ENCODE assay signal across 28 cellular contexts in the genomic region with DNA sequence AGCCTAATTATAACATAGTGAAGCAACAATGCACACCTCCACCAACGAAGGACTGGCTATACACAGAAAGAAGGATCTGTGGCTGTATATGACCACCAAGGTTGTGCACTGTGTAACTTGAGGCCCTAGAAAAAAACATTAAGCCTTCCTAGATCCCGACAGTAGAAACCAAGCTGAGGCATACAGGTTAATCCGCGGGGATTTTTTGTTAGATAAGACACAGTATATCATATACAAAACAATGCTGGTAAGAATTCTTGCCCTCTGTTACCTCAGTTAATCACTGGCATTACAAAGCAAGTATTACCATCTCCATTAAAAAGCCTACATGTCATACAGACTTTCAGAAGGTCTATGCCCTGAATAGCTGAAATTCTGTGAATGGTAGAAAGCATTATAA.
DNase-seq lines count a peak whose midpoint lies in the region; ATAC-seq, FAIRE-seq and TF ChIP-seq lines count a peak whose summit lies in the region.
"Had no signal": no experiment of that assay in that cellular context is flagged by ENCODE, and none has a peak within 500 bp of the region (broad histone marks: within the 10 kb centered on the region; RNA-seq: fewer than 3 reads in every experiment).

No MANE protein-coding gene starts in this region.

- H2BK120ac ChIP-seq in H1 (replicated peaks; ENCODE audit: low read depth, low read length): no peak overlapping the region

- POLR2A ChIA-PET in H1 (lab: Charles Lee; ENCODE audit: partially characterized antibody): no interaction called here

- H4K20me1 ChIP-seq in H1 (replicated peaks in 1 of 2; ENCODE audit: control insufficient read depth in 1 of 2, insufficient read depth in 2 of 2, low read length in 2 of 2): no peaks in the 10 kb centered on the region
- H4K20me1 ChIP-seq: BLaER1 treated with 17β-estradiol and CSF1 and Interleukin-3, amounts not matched to agents 10 nM and 100 nM had no signal

- no peaks in the 10 kb centered on the region for H3K23me2 ChIP-seq in H1 (ENCODE audit: low read depth, low read length)

- H3K27me3 ChIP-seq in HAP-1 (ENCODE audit: low read depth): no peaks in the 10 kb centered on the region
- H3K27me3 ChIP-seq in H1 (replicated peaks in 1 of 4; ENCODE audit: control insufficient read depth in 3 of 4, extremely low read depth in 1 of 4, insufficient read depth in 3 of 4, low read length in 3 of 4): no peaks in the 10 kb centered on the region
- H3K27me3 ChIP-seq in thoracic aorta (replicated peaks; ENCODE audit: insufficient read depth): no peaks in the 10 kb centered on the region
- H3K27me3 ChIP-seq: BLaER1 treated with 17β-estradiol and CSF1 and Interleukin-3, amounts not matched to agents 10 nM and 100 nM had no signal

- H3K4me2 ChIP-seq in H1 (ENCODE audit: insufficient read depth in 1 of 2, low read depth in 2 of 2, low read length in 2 of 2): peak overlapping the region; percentile 38 to 39; a peak in 3 of 4 replicates
- H3K4me2 ChIP-seq: A549; BLaER1 treated with 17β-estradiol and CSF1 and Interleukin-3, amounts not matched to agents 10 nM and 100 nM had no signal

- H3K14ac ChIP-seq in H1 (ENCODE audit: insufficient read length): no peak overlapping the region

- TF ChIP-seq CTCF in H1 (IDR thresholded peaks at IDR 0.05; ENCODE audit: control extremely low read depth in 1 of 3, insufficient read depth in 1 of 3, low read depth in 1 of 3, low read length in 3 of 3) (no peak), thoracic aorta (IDR thresholded peaks at IDR 0.05) (no peak)

- H2AK5ac ChIP-seq in H1 (ENCODE audit: low read depth, low read length): no peak overlapping the region

- no peak for TF ChIP-seq EP300 in H1 (IDR thresholded peaks at IDR 0.05; ENCODE audit: borderline replicate concordance in 1 of 2, low read depth in 2 of 2, low read length in 2 of 2)

- H3K79me2 ChIP-seq in H1 (ENCODE audit: control insufficient read depth in 1 of 2, insufficient read depth in 2 of 2, low read length in 2 of 2): no peaks in the 10 kb centered on the region

- H3K9ac ChIP-seq in H1 (replicated peaks in 1 of 4; ENCODE audit: extremely low read depth in 1 of 4, low read depth in 3 of 4, low read length in 3 of 4): no peak overlapping the region
- H3K9ac ChIP-seq: BLaER1 treated with 17β-estradiol and CSF1 and Interleukin-3, amounts not matched to agents 10 nM and 100 nM; GM23248 had no signal

- H3K9me3 ChIP-seq in HAP-1 (no peaks in the 10 kb centered on the region), H1 (ENCODE audit: insufficient read depth in 2 of 2, low read depth in 1 of 2, low read length in 1 of 2) (no peaks in the 10 kb centered on the region), thoracic aorta (no peaks in the 10 kb centered on the region)
- H3K9me3 ChIP-seq: A549 had no signal

- no peak overlapping the region for H4K5ac ChIP-seq in H1 (ENCODE audit: insufficient read length, low read depth, low read length)

- H3K18ac ChIP-seq in H1 (ENCODE audit: extremely low read depth, low read length): no peak overlapping the region

- no peak overlapping the region for H2BK15ac ChIP-seq in H1 (ENCODE audit: low read length)

- no peak for FAIRE-seq in H1 (lab: Jason Lieb, UNC)
- FAIRE-seq: A549, GM18507, RCC 7860 had no signal

- CTCF ChIA-PET in H1 (lab: Charles Lee; ENCODE audit: partially characterized antibody): no interaction called here

- H3K4ac ChIP-seq in H1 (replicated peaks; ENCODE audit: insufficient read length, low read depth, low read length): no peak overlapping the region

- H3K27ac ChIP-seq in H1 (ENCODE audit: low read depth, low read length) (no peak overlapping the region), thoracic aorta (no peak overlapping the region)
- H3K27ac ChIP-seq: A549; BLaER1 treated with 17β-estradiol and CSF1 and Interleukin-3, amounts not matched to agents 10 nM and 100 nM; GM23248; SK-N-MC had no signal

- no peak for TF ChIP-seq POLR2A in H1 (IDR thresholded peaks at IDR 0.05; ENCODE audit: control extremely low read depth in 1 of 2, low read depth in 2 of 2, low read length in 2 of 2)

- in situ Hi-C loops in HAP-1 (cut with MboI; ENCODE audit: low sequenced_read_pairs): no loop called here

- H3K36me3 ChIP-seq in HAP-1 (replicated peaks): no peaks in the 10 kb centered on the region
- H3K36me3 ChIP-seq in H1 (ENCODE audit: control insufficient read depth in 2 of 4, insufficient read depth in 4 of 4, low read length in 3 of 4): no peaks in the 10 kb centered on the region
- H3K36me3 ChIP-seq in thoracic aorta: no peaks in the 10 kb centered on the region
- H3K36me3 ChIP-seq: BLaER1 treated with 17β-estradiol and CSF1 and Interleukin-3, amounts not matched to agents 10 nM and 100 nM had no signal

- TF ChIP-seq RAD21 in H1 (IDR thresholded peaks at IDR 0.05 in 1 of 2, conservative IDR thresholded peaks at IDR 0.05 in 1 of 2; ENCODE audit: low read depth in 2 of 2, low read length in 2 of 2): no peak

- H3K23ac ChIP-seq in H1 (ENCODE audit: insufficient read length): no peak overlapping the region

- DNase-seq in HAP-1 (ENCODE audit: low spot score in 2 of 2) (peak; percentile 35 to 93), H1 (ENCODE audit: low read depth in 1 of 2, low spot score in 2 of 2) (no peak), iPS-NIHi7 (ENCODE audit: extremely low spot score) (peak; percentile 10), thoracic aorta (ENCODE audit: low spot score) (no peak), middle frontal gyrus (ENCODE audit: extremely low spot score, low spot score) (no peak), NCI-H2029 (lab: John Stamatoyannopoulos, UW) (no peak)
- DNase-seq: AML-193; CD4-positive, alpha-beta memory T cell; COR-L47; DMS53; GM23248; IMR-90; KG1; MM.1S; NCI-H1417; NCI-H1694; NCI-H2081; NCI-H2171; NCI-H226; NCI-H510A; NCI-H69; SIG-M5 had no signal

- no peak overlapping the region for H2BK20ac ChIP-seq in H1 (ENCODE audit: low read length)

- H3K4me3 ChIP-seq in HAP-1 (no peak overlapping the region), H1 (ENCODE audit: extremely low read depth in 1 of 4, insufficient read depth in 2 of 4, low read depth in 3 of 4, low read length in 4 of 4) (peak overlapping the region in 1 of 4 experiments; percentile 18; a peak in 1 of 8 replicates), thoracic aorta (no peak overlapping the region)
- H3K4me3 ChIP-seq: A549; BLaER1 treated with 17β-estradiol and CSF1 and Interleukin-3, amounts not matched to agents 10 nM and 100 nM; GM23248; SK-N-MC had no signal

- no peak overlapping the region for H3K56ac ChIP-seq in H1 (replicated peaks; ENCODE audit: insufficient read length, low read depth, low read length)

- H4K8ac ChIP-seq in H1 (ENCODE audit: extremely low read depth, insufficient read depth, low read length): no peak overlapping the region

- no peak overlapping the region for H4K91ac ChIP-seq in H1 (replicated peaks; ENCODE audit: insufficient read length, low read length)

- no peak overlapping the region for H2BK12ac ChIP-seq in H1 (ENCODE audit: low read depth, low read length)

- H2BK5ac ChIP-seq in H1 (ENCODE audit: low read depth, low read length): no peak overlapping the region

- ATAC-seq in thoracic aorta (ENCODE audit: insufficient number of reproducible peaks, low FRiP score, low read depth) (peak; percentile 28), GM21526 (IDR thresholded peaks at IDR 0.05; ENCODE audit: low FRiP score, unreplicated experiment) (no peak)
- ATAC-seq: A549 had no signal

- H3K79me1 ChIP-seq in H1 (ENCODE audit: low read depth, low read length): no peaks in the 10 kb centered on the region

- 12% methylated on average over 4 of the region's 4 CpGs; no CpG with 5 or more reads in 1 of the 2 experiments for WGBS in H1 (ENCODE audit: extremely low coverage in 1 of 2, insufficient coverage in 1 of 2, insufficient read length in 1 of 2, insufficient replicate concordance in 2 of 2, low coverage in 1 of 2, low lambda C conversion rate in 2 of 2, missing lambda C conversion rate in 1 of 2), 2 experiments

- peaks cover 9% of the 10 kb centered on the region for H3K4me1 ChIP-seq in HAP-1
- peaks cover 0 to 5% (median 0%) of the 10 kb centered on the region in 4 experiments; a peak in 2 of 7 replicates for H3K4me1 ChIP-seq in H1 (replicated peaks in 1 of 4; ENCODE audit: control insufficient read depth in 3 of 4, insufficient read depth in 4 of 4, low read length in 3 of 4)
- no peaks in the 10 kb centered on the region for H3K4me1 ChIP-seq in thoracic aorta (ENCODE audit: control insufficient read depth in 1 of 2, low read depth in 2 of 2)
- H3K4me1 ChIP-seq: A549; BLaER1 treated with 17β-estradiol and CSF1 and Interleukin-3, amounts not matched to agents 10 nM and 100 nM had no signal

- no peak overlapping the region for H2AFZ ChIP-seq in H1 (ENCODE audit: low read length)
- H2AFZ ChIP-seq: GM23248 had no signal

TF ChIP-seq in H1, 55 proteins besides CTCF, POLR2A, EP300 and RAD21 (continues in another document):
- TF ChIP-seq EGR1 (IDR thresholded peaks at IDR 0.05; ENCODE audit: borderline replicate concordance, low read depth, low read length) (no peak), SP4 (IDR thresholded peaks at IDR 0.05; ENCODE audit: low read length) (no peak), TCF12 (IDR thresholded peaks at IDR 0.05; ENCODE audit: low read depth, low read length) (no peak), JUND (IDR thresholded peaks at IDR 0.05; ENCODE audit: low read length) (no peak), PHF8 (conservative IDR thresholded peaks at IDR 0.05; ENCODE audit: low read depth, low read length) (no peak), BCL11A (IDR thresholded peaks at IDR 0.05; ENCODE audit: low read depth in 2 of 2, low read length in 2 of 2) (no peak), BACH1 (IDR thresholded peaks at IDR 0.05; ENCODE audit: low read length) (no peak), E2F6 (IDR thresholded peaks at IDR 0.05) (no peak), TEAD4 (IDR thresholded peaks at IDR 0.05; ENCODE audit: low read depth, low read length) (no peak), SP1 (IDR thresholded peaks at IDR 0.05; ENCODE audit: low read depth, low read length) (no peak), EZH2 (IDR thresholded peaks at IDR 0.05; ENCODE audit: low read depth, low read length, severe bottlenecking) (no peak)
- TF ChIP-seq, protein P1, sequence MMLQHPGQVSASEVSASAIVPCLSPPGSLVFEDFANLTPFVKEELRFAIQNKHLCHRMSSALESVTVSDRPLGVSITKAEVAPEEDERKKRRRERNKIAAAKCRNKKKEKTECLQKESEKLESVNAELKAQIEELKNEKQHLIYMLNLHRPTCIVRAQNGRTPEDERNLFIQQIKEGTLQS (IDR thresholded peaks at IDR 0.05; ENCODE audit: insufficient read depth, low read depth, low read length): no peak

Comparison
In these comparisons a context has a peak if more than half of its experiments do, and no peak if none do; other contexts are left out.
1. DNase-seq: peak in HAP-1 (2 of 2) and iPS-NIHi7 (single experiment); none in H1 (0 of 2), thoracic aorta (single experiment), middle frontal gyrus (single experiment) and NCI-H2029 (single experiment).